8 cellular contexts compared by ENCODE assay signal in genomic region chr15:67823371-67824156, GRCh38. TPM values are rescaled to one million over a fixed set of nuclear protein-coding genes. Genes with fewer than 3 reads are reported as not detected.
A peak's percentile ranks its signal among the peaks of the same experiment; 100 is the strongest.
DNase-seq lines count a peak whose midpoint lies in the region; ATAC-seq and TF ChIP-seq lines count a peak whose summit lies in the region.

No MANE protein-coding gene starts in this region.

- H3K4me3 ChIP-seq in left ventricle myocardium inferior (peak overlapping the region; percentile 43), Peyer's patch (peak overlapping the region in 3 of 4 donors; percentile 36 to 45 (median 36))

- H3K36me3 Mint-ChIP-seq in glutamatergic neuron (ENCODE audit: unreplicated experiment): no peaks in the 10 kb centered on the region
- H3K36me3 Mint-ChIP-seq in type B pancreatic cell: no peaks in the 10 kb centered on the region

- intact Hi-C loops in left ventricle myocardium inferior (cut with micrococcal nuclease): no loop called here
- intact Hi-C loops in left ventricle myocardium superior (cut with micrococcal nuclease): no loop called here

- H3K27me3 Mint-ChIP-seq in glutamatergic neuron (ENCODE audit: unreplicated experiment) (peaks cover 41% of the 10 kb centered on the region), type B pancreatic cell (peaks cover 80% of the 10 kb centered on the region)

- ATAC-seq in left ventricle myocardium superior (no peak), GM19455 (IDR thresholded peaks at IDR 0.05; ENCODE audit: unreplicated experiment) (no peak), GM18868 (IDR thresholded peaks at IDR 0.05; ENCODE audit: unreplicated experiment) (no peak)

- no peak for TF ChIP-seq CTCF in left ventricle myocardium inferior (IDR thresholded peaks at IDR 0.05; ENCODE audit: borderline replicate concordance)
- TF ChIP-seq CTCF in Peyer's patch (IDR thresholded peaks at IDR 0.05): no peak
- no peak for TF ChIP-seq CTCF in glutamatergic neuron (IDR thresholded peaks at IDR 0.05; ENCODE audit: partially characterized antibody, unreplicated experiment)
- TF ChIP-seq CTCF in type B pancreatic cell (conservative IDR thresholded peaks at IDR 0.05): no peak
- no peak for TF ChIP-seq CTCF in GM13976 (IDR thresholded peaks at IDR 0.05; ENCODE audit: borderline replicate concordance, control extremely low read depth, extremely low read depth, insufficient read depth, missing control alignments)

- no peaks in the 10 kb centered on the region for H3K36me3 ChIP-seq in left ventricle myocardium inferior
- H3K36me3 ChIP-seq in Peyer's patch: no peaks in the 10 kb centered on the region

- in situ Hi-C loops in GM13976 (cut with MboI; ENCODE audit: low sequenced_read_pairs, unreplicated experiment): no loop called here

- H3K4me1 Mint-ChIP-seq in glutamatergic neuron (ENCODE audit: low read depth, unreplicated experiment) (peaks cover 19% of the 10 kb centered on the region), type B pancreatic cell (ENCODE audit: unreplicated experiment) (peaks cover 28% of the 10 kb centered on the region)

- H3K27ac Mint-ChIP-seq in glutamatergic neuron (ENCODE audit: unreplicated experiment): peak overlapping the region; percentile 46
- H3K27ac Mint-ChIP-seq in type B pancreatic cell: no peak overlapping the region

- DNase-seq in left ventricle myocardium inferior: no peak
- DNase-seq in left ventricle myocardium superior: no peak
- DNase-seq in Peyer's patch: peak in 1 of 3 donors; percentile 38
- DNase-seq in glutamatergic neuron: peak; percentile 54
- no peak for DNase-seq in type B pancreatic cell (ENCODE audit: extremely low spot score, unreplicated experiment)
- no peak for DNase-seq in GM13976 (ENCODE audit: low spot score)

- peaks cover 100% of the 10 kb centered on the region for H3K27me3 ChIP-seq in left ventricle myocardium inferior (ENCODE audit: low read depth)
- peaks cover 0 to 91% of the 10 kb centered on the region in 2 donors for H3K27me3 ChIP-seq in Peyer's patch

- no peak for TF ChIP-seq POLR2A in Peyer's patch (IDR thresholded peaks at IDR 0.05)

- peaks cover 18% of the 10 kb centered on the region for H3K9me3 Mint-ChIP-seq in glutamatergic neuron (ENCODE audit: unreplicated experiment)
- no peaks in the 10 kb centered on the region for H3K9me3 Mint-ChIP-seq in type B pancreatic cell

- H3K27ac ChIP-seq in left ventricle myocardium inferior (replicated peaks) (no peak overlapping the region), Peyer's patch (no peak overlapping the region)

- H3K4me1 ChIP-seq in left ventricle myocardium inferior (peaks cover 76% of the 10 kb centered on the region), Peyer's patch (peaks cover 0 to 71% (median 16%) of the 10 kb centered on the region in 4 donors)

- H3K4me3 Mint-ChIP-seq in glutamatergic neuron (ENCODE audit: unreplicated experiment) (peak overlapping the region; percentile 96), type B pancreatic cell (peak overlapping the region; percentile 87)

- H3K9me3 ChIP-seq in left ventricle myocardium inferior (replicated peaks): no peaks in the 10 kb centered on the region
- H3K9me3 ChIP-seq in Peyer's patch: peaks cover 0 to 14% (median 0%) of the 10 kb centered on the region in 4 donors

RNA-seq across cellular contexts. Expression of gene SKOR1, which starts 1.7 kb away (rescaled TPM):
- total RNA-seq in left ventricle myocardium inferior (0.22 TPM), left ventricle myocardium superior (0.07 TPM), Peyer's patch (1 to 10 TPM; 1.2 to 5.0 (median 1.6) TPM), glutamatergic neuron (ENCODE audit: unreplicated experiment) (4.0 TPM), type B pancreatic cell (ENCODE audit: low replicate concordance) (0.29 and 0.65 TPM in 2 replicates)

RNA-seq across cellular contexts. Expression of gene RNU6-1, which starts 16.3 kb away (rescaled TPM):
- total RNA-seq in left ventricle myocardium inferior (not detected), left ventricle myocardium superior (not detected), Peyer's patch (not detected), glutamatergic neuron (ENCODE audit: unreplicated experiment) (not detected), type B pancreatic cell (ENCODE audit: low replicate concordance) (not detected in 2 replicates)
